8 cellular contexts compared by ENCODE assay signal in the genomic region with DNA sequence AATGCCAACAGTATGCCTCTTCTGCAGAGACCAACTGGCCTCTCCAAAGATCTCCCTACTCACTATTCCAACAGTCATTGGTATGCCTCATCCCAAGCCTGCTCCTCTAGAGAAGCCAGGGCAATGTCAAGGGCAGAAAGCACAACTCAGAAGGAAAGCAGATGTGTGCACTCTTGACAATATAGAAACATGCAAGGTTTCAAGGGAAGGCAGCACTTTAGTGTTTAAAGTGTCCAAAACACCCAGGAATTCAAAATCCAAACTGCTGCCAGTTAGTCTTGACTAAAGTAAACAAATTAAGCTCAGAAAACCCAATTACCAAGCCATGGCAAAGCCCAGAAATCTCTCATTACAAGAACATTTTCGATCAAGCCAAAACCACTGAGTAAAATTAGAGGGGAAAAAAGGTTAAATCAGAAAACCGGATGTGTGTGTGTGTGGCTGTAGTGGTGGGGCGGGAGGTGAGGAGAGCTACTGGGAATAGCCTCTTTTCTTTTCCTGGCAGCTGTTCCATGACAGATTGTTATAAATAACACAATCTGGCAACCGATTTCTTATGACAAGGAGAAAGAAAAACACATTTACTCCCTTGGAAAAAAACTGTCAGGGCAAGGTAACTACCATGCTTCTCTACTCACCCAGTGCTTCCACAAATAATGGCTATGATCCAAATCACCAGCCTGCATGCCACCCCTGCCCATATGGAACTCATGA. TPM values are rescaled to one million over a fixed set of nuclear protein-coding genes. Genes with fewer than 3 reads are reported as not detected.
DNase-seq lines count a peak whose midpoint lies in the region; ATAC-seq and TF ChIP-seq lines count a peak whose summit lies in the region.

No MANE protein-coding gene starts in this region.

- H3K27me3 ChIP-seq in sigmoid colon = no peaks in the 10 kb centered on the region

- TF ChIP-seq CTCF in fibroblast of mammary gland (conservative IDR thresholded peaks at IDR 0.05; ENCODE audit: control insufficient read depth, insufficient read depth, low read depth, low read length) = no peak
- TF ChIP-seq CTCF in sigmoid colon (IDR thresholded peaks at IDR 0.05) = no peak

- no peaks in the 10 kb centered on the region for H3K36me3 ChIP-seq in sigmoid colon

- intact Hi-C loops in sigmoid colon (cut with DNase I) = no loop called here

- DNase-seq in DMS79 treated with DMSO at 0.1 percent for 48 hours (lab: John Stamatoyannopoulos, UW) (peak; percentile 62), fibroblast of mammary gland (ENCODE audit: low read depth) (peak; percentile 72), sigmoid colon (no peak), foreskin melanocyte (no peak)
- no peak for DNase-seq in stimulated activated CD4-positive, alpha-beta T cell treated with anti-CD3 and anti-CD28 coated beads, Interleukin-1b, Interleukin-23, amount 100 ng/mL, for 48 hours

- H3K27ac ChIP-seq in sigmoid colon = peak overlapping the region; percentile 52 to 74 (median 66)

- WGBS in sigmoid colon, 2 donors = 28 to 30% methylated on average over 4 of the region's 4 CpGs

- no peak for TF ChIP-seq POLR2A in sigmoid colon (IDR thresholded peaks at IDR 0.05)

- ATAC-seq in HG03354 (IDR thresholded peaks at IDR 0.05; ENCODE audit: poor library complexity, severe bottlenecking, unreplicated experiment) = no peak
- no peak for ATAC-seq in GM21737 (IDR thresholded peaks at IDR 0.05; ENCODE audit: unreplicated experiment)

- TF ChIP-seq EP300 in sigmoid colon (IDR thresholded peaks at IDR 0.05) = no peak

- no peaks in the 10 kb centered on the region for H3K9me3 ChIP-seq in sigmoid colon

- H3K4me1 ChIP-seq in sigmoid colon = peaks cover 0 to 27% (median 22%) of the 10 kb centered on the region in 4 donors

- H3K4me3 ChIP-seq in fibroblast of mammary gland (ENCODE audit: control insufficient read depth, low read depth, low read length) (no peak overlapping the region), sigmoid colon (no peak overlapping the region)

TF ChIP-seq in PFSK-1, 5 proteins besides CTCF, POLR2A, EP300 and RAD21:
- no peak for TF ChIP-seq REST (IDR thresholded peaks at IDR 0.05; ENCODE audit: insufficient read depth in 1 of 2, low read depth in 2 of 2, low read length in 2 of 2)
- TF ChIP-seq SIN3A (IDR thresholded peaks at IDR 0.05; ENCODE audit: borderline replicate concordance, insufficient read depth, low read length) = 0 out of 2 replicates have a peak, but pooled peaks have one; percentile 52
- TF ChIP-seq POLR2AphosphoS5 (IDR thresholded peaks at IDR 0.05; ENCODE audit: low read depth, low read length) = no peak
- TF ChIP-seq TAF1 (IDR thresholded peaks at IDR 0.05; ENCODE audit: borderline replicate concordance, insufficient read depth, low read length) = no peak
- TF ChIP-seq FOXP2 (optimal IDR thresholded peaks at IDR 0.05; ENCODE audit: borderline replicate concordance, extremely low read depth, extremely low read length, insufficient read depth) = no peak

RNA-seq across cellular contexts. Expression of gene EIF2B3, which starts 39.2 kb away (rescaled TPM):
- polyA plus RNA-seq in PFSK-1 (2012; ENCODE audit: insufficient read length, low read depth) = 23.7 TPM
- total RNA-seq in sigmoid colon = 10 to 100 TPM; 15.1 to 33.2 (median 25.8) TPM
- 10 to 100 TPM in 1 of 3 donors, 1 to 10 TPM in 2; 7.8 to 16.1 (median 9.5) TPM for polyA plus RNA-seq in sigmoid colon

Comparison
In these comparisons a context has a peak if more than half of its experiments do, and no peak if none do; other contexts are left out.
1. DNase-seq: peak in DMS79 treated with DMSO at 0.1 percent for 48 hours (single experiment) and fibroblast of mammary gland (single experiment); none in sigmoid colon (single experiment), foreskin melanocyte (single experiment) and stimulated activated CD4-positive, alpha-beta T cell treated with anti-CD3 and anti-CD28 coated beads, Interleukin-1b, Interleukin-23, amount 100 ng/mL, for 48 hours (single experiment).